In the genomic region with DNA sequence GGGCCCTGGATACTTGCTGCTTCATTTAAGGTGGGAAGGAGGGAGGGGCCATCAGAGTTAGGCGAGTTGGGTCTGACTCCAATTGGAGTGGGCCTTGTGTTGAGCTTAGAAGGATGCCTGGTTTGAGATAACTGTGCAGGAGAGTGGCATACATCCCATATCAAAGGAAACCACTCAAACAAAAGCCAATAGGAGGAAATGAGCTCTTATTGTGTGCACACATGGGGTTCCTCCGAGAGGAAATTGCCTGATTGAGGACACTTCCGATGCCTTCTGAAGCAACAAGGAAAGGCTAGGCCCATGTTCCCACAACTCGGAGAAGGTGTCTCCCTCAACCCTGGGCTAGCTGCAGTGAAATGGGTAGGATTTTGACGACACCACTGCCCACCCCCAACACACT, we compare ENCODE assay signal across 19 cellular contexts. TPM values are rescaled to one million over a fixed set of nuclear protein-coding genes. Genes with fewer than 3 reads are reported as not detected.
DNase-seq lines count a peak whose midpoint lies in the region; ATAC-seq and TF ChIP-seq lines count a peak whose summit lies in the region.
"Had no signal": no experiment of that assay in that cellular context is flagged by ENCODE, and none has a peak within 500 bp of the region (broad histone marks: within the 10 kb centered on the region; RNA-seq: fewer than 3 reads in every experiment).

No MANE protein-coding gene starts in this region.

- peaks cover 15% of the 10 kb centered on the region for H3K4me1 ChIP-seq in A673 (ENCODE audit: insufficient read depth, low read length, poor library complexity, severe bottlenecking)
- peaks cover 36 to 75% of the 10 kb centered on the region in 2 donors for H3K4me1 ChIP-seq in left lung
- peaks cover 47% of the 10 kb centered on the region for H3K4me1 ChIP-seq in mucosa of descending colon (ENCODE audit: low read depth)

- H3K27me3 ChIP-seq in A673 (replicated peaks; ENCODE audit: insufficient read depth, low read depth, low read length, poor library complexity): no peaks in the 10 kb centered on the region
- no peaks in the 10 kb centered on the region for H3K27me3 ChIP-seq in left lung
- H3K27me3 ChIP-seq: pancreas had no signal

- POLR2A ChIA-PET in A673 (lab: Charles Lee; ENCODE audit: low non-redundant PET): interaction anchor here (0.5 to 0.6 kb wide), 2 partner anchors 8 to 37 kb away, joined by 3 read pairs; no protein-coding TSS in a partner anchor

- H3K36me3 ChIP-seq in A673 (ENCODE audit: insufficient read depth, low read length, poor library complexity, severe bottlenecking): no peaks in the 10 kb centered on the region
- no peaks in the 10 kb centered on the region for H3K36me3 ChIP-seq in left lung
- H3K36me3 ChIP-seq in mucosa of descending colon (ENCODE audit: low read depth): no peaks in the 10 kb centered on the region
- H3K36me3 ChIP-seq: pancreas had no signal

- BruUV-seq in A673 (replicated peaks; lab: Mats Ljungman, UMichigan): no TSS peak

- TF ChIP-seq CTCF in A673 (conservative IDR thresholded peaks at IDR 0.05; ENCODE audit: low read depth, low read length) (no peak), coronary artery (IDR thresholded peaks at IDR 0.05) (no peak), left lung (IDR thresholded peaks at IDR 0.05) (no peak), mucosa of descending colon (IDR thresholded peaks at IDR 0.05) (no peak)

- H3K27ac ChIP-seq in A673 (ENCODE audit: low read depth, low read length, poor library complexity, severe bottlenecking) (no peak overlapping the region), coronary artery (peak overlapping the region in 1 of 2 donors; percentile 84), left lung (peak overlapping the region in 1 of 2 donors; percentile 66), skin epidermis (peak overlapping the region in 11 of 21 experiments; percentile 3 to 78 (median 27))
- H3K27ac ChIP-seq: epithelial cell of prostate had no signal

- DNase-seq in A673 (ENCODE audit: low spot score) (peak; percentile 92), coronary artery (ENCODE audit: low spot score) (no peak), left lung (no peak), mucosa of descending colon (no peak)
- no peak for DNase-seq in stimulated activated CD4-positive, alpha-beta T cell treated with anti-CD3 and anti-CD28 coated beads, Interleukin-15, amount 100 ng/mL, for 24 hours
- DNase-seq: activated CD4-positive, alpha-beta memory T cell treated with anti-CD3 and anti-CD28 coated beads for 36 hours; activated T-cell treated with anti-CD3 and anti-CD28 coated beads, Interleukin-2, amount 50 U/mL, for 72 hours; CD4-positive, alpha-beta T cell; cerebellar nuclear complex; NCI-H1694 treated with DMSO at 0.1 percent for 48 hours; NCI-H510A treated with DMSO at 0.1 percent for 48 hours; OCI-M1; pancreas; SK-N-SH had no signal

- CTCF ChIA-PET in A673 (lab: Charles Lee): interaction anchor here (1.4 kb wide), 1 partner anchor 29 kb away, joined by 3 read pairs; no protein-coding TSS in a partner anchor

- intact Hi-C loops in A673 (cut with micrococcal nuclease; ENCODE audit: unreplicated experiment): no loop called here
- intact Hi-C loops in left lung (cut with DNase I): no loop called here
- intact Hi-C loops in mucosa of descending colon (cut with DNase I, micrococcal nuclease): no loop called here

- peak; percentile 22 for ATAC-seq in left lung
- ATAC-seq in HG03139 (IDR thresholded peaks at IDR 0.05; ENCODE audit: unreplicated experiment): no peak
- ATAC-seq in HG03342 (IDR thresholded peaks at IDR 0.05; ENCODE audit: unreplicated experiment): no peak
- ATAC-seq in mucosa of descending colon: no peak
- ATAC-seq: A549; activated T-cell treated with anti-CD3 and anti-CD28 coated beads, Interleukin-2, amount 50 U/mL, for 72 hours; pancreas had no signal

- H3K4me3 ChIP-seq in A673 (ENCODE audit: low read depth, low read length, poor library complexity, severe bottlenecking) (no peak overlapping the region), coronary artery (peak overlapping the region; percentile 16), left lung (no peak overlapping the region), skin epidermis (no peak overlapping the region), mucosa of descending colon (no peak overlapping the region)
- H3K4me3 ChIP-seq: A549, pancreas had no signal

- no peaks in the 10 kb centered on the region for H3K9me3 ChIP-seq in A673 (ENCODE audit: low read depth, low read length, poor library complexity, severe bottlenecking)
- H3K9me3 ChIP-seq in left lung: no peaks in the 10 kb centered on the region
- no peaks in the 10 kb centered on the region for H3K9me3 ChIP-seq in mucosa of descending colon
- H3K9me3 ChIP-seq: A549, pancreas, SK-N-SH had no signal

RNA-seq across cellular contexts. Expression of a gene that starts 19.6 kb away (rescaled TPM):
- total RNA-seq in A673 (2021): 12.0 TPM in 2 replicates
- 10 to 100 TPM; 75.9 to 86.3 TPM for total RNA-seq in left lung
- total RNA-seq in mucosa of descending colon: 10 to 100 TPM; 41.0 to 75.1 (median 47.2) TPM
